19 cellular contexts compared by ENCODE assay signal in the genomic region with DNA sequence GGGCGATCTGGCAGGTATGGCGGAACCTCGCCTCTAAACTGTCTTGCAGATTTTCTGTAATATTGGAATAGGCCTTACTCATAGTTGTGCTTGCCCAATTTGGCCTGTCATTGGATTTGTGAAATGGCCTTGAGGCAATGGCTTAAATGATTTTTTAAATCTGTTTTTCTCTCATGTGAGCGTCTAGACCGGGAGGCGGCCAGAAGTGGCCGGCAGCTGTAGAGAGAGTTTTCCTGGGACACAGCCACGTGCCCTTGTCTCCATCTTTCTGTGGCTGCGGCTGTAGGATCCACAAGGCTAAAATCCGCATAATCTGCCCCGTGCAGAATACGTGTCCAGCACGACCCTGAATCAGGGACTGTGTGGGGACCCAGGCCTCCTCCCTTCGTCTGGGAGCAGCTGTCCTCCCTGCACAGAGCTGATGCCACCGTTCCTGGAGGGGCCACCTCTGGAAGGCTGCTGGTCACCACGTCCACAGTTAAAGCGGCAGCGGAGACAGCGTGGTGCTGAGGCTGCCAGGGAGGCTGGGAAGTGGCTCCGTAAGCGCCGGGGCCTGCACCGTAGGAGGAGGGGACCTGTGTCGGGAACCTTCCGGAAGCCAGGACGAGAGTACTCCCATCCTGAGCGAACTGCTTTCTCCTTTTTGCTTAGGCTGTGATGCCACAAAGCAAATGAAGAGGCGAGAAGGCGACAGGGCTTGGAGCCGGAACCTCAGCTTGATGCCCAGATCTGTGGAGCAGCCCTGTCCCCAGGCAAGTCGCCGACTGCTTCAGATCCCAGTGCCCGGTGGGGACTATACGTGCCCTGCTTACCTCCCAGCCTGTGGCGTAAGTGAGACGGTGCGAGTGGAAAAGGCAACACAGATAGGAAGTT.
"Had no signal": no experiment of that assay in that cellular context is flagged by ENCODE, and none has a peak within 500 bp of the region (broad histone marks: within the 10 kb centered on the region; RNA-seq: fewer than 3 reads in every experiment).

No MANE protein-coding gene starts in this region.

- DNase-seq: activated CD4-positive, alpha-beta T cell treated with anti-CD3 and anti-CD28 coated beads, Interleukin-2, amount 50 U/mL, for 1 hour; activated CD4-positive, CD25-positive, alpha-beta regulatory T cell treated with anti-CD3 and anti-CD28 coated beads, Interleukin-2, amount 50 U/mL, for 72 hours; activated naive CD8-positive, alpha-beta T cell treated with anti-CD3 and anti-CD28 coated beads, Interleukin-2, amount 10 ng/mL, durations not matched to agents 7 days and 5 days; body of pancreas; dermis blood vessel endothelial cell; effector memory CD8-positive, alpha-beta T cell; head of caudate nucleus; mammary epithelial cell; stimulated activated CD4-positive, alpha-beta T cell treated with anti-CD3 and anti-CD28 coated beads, Interleukin-12 subunit alpha, Interleukin-12 subunit beta, amount 100 ng/mL, for 4 hours; stimulated activated CD4-positive, alpha-beta T cell treated with anti-CD3 and anti-CD28 coated beads, Interleukin-1b, Interleukin-23, amount 100 ng/mL, for 48 hours; stimulated activated CD8-positive, alpha-beta memory T cell treated with anti-CD3 and anti-CD28 coated beads, Interleukin-4, amount 100 ng/mL, for 48 hours; stimulated activated naive CD4-positive, alpha-beta T cell treated with Interleukin-2 at 50 U/mL for 16 hours; T1000 had no signal

- H3K4me1 ChIP-seq: body of pancreas, pancreas, tibial nerve had no signal

- H3K4me1 Mint-ChIP-seq: neural crest cell had no signal

- H3K27ac Mint-ChIP-seq: activated naive CD8-positive, alpha-beta T cell treated with anti-CD3 and anti-CD28 coated beads, Interleukin-2, amount 10 ng/mL, durations not matched to agents 7 days and 5 days had no signal

- H3K27ac ChIP-seq: body of pancreas, left lung, pancreas, tibial nerve, vagina, VCaP had no signal

- H3K4me3 ChIP-seq: body of pancreas, left lung, pancreas, tibial nerve, vagina had no signal

- H3K36me3 ChIP-seq: pancreas had no signal

- H3K27me3 ChIP-seq: body of pancreas, pancreas, vagina had no signal

- H3K9me3 ChIP-seq: body of pancreas, pancreas, vagina had no signal

- H3K4me3 Mint-ChIP-seq: activated naive CD8-positive, alpha-beta T cell treated with anti-CD3 and anti-CD28 coated beads, Interleukin-2, amount 10 ng/mL, durations not matched to agents 7 days and 5 days; neural crest cell had no signal
